1 cellular context compared by ENCODE assay signal in the genomic region with DNA sequence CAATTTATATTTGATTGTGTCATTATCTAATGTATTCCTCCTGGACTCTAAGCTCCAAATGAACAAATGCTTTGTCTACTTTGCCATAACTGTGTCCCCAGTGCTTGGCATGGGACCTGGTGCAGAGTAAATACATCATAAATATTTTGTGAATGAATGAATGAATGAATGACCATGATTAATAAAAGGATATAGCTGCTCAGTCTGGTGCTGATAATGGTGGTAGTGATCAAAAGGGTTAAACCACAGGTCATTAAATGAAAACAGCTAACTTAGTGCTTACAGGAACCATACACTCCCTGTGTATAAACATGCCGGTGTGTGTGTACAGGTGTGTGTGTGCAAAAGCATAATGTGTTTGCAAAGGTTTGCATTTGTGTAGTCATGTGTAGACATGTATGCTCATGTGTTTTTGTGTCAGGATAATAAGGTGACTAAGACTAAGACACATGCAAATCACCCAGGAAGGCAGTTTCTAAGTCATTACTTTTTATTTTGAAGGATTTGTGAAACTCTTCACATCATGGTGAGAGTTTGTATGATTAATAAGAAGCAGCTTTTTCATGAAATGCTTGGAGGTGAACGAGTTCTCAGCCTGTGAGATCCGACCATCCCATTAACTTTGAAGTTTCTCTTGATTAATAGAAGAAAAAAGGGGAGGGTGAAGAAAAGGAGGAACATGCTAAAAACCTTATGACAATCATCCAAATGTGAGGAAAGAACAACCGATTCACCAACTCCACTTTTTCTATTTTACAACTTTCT.
TF ChIP-seq lines count a peak whose summit lies in the region.

No MANE protein-coding gene starts in this region.

TF ChIP-seq in SK-N-SH treated with all-trans-retinoic acid at 6 μM for 48 hours, 23 proteins besides CTCF, POLR2A, EP300 and RAD21 (continued from another document):
- TF ChIP-seq ARNTL (CRISPR knock-in tag; IDR thresholded peaks at IDR 0.05; ENCODE audit: borderline replicate concordance, low read depth) (no peak), ESRRG (CRISPR knock-in tag; IDR thresholded peaks at IDR 0.05) (no peak), CSDC2 (CRISPR knock-in tag; IDR thresholded peaks at IDR 0.05) (no peak)
